15 cellular contexts compared by ENCODE assay signal in the genomic region with DNA sequence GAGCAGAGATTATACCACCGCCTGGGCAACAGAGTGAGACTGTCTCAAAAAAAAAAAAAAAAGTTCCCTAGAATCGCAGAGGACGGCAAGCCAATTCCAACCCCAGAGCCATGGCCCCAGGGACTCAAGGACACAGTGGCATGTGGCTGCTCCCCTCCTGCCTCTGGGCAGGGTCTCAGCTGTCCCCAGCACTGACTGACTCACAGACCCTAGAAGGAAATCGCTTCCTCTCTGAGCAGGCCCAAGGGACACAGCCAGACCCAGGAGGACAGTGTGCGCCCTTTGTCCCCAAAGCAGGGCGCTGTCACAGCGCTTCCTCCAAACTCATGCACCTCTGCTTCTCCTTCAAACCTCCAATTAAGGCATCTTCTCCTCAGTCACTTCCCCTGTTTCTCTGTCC. TPM values are rescaled to one million over a fixed set of nuclear protein-coding genes. Genes with fewer than 3 reads are reported as not detected.
A peak's percentile ranks its signal among the peaks of the same experiment; 100 is the strongest.
DNase-seq lines count a peak whose midpoint lies in the region; ATAC-seq and TF ChIP-seq lines count a peak whose summit lies in the region.
"Had no signal": no experiment of that assay in that cellular context is flagged by ENCODE, and none has a peak within 500 bp of the region (broad histone marks: within the 10 kb centered on the region; RNA-seq: fewer than 3 reads in every experiment).

No MANE protein-coding gene starts in this region.

- H2AK5ac ChIP-seq in neuronal stem cell (ENCODE audit: low read depth, low read length), result no peak overlapping the region

- H2BK5ac ChIP-seq in neuronal stem cell (ENCODE audit: low read length), result no peak overlapping the region

- H3K4ac ChIP-seq in neuronal stem cell (ENCODE audit: low read length), result no peak overlapping the region

- H3K9me3 ChIP-seq in left ventricle myocardium inferior (replicated peaks) (no peaks in the 10 kb centered on the region), esophagus muscularis mucosa (no peaks in the 10 kb centered on the region), neuronal stem cell (replicated peaks in 1 of 2; ENCODE audit: control insufficient read depth in 2 of 2, insufficient read depth in 1 of 2, low read depth in 1 of 2, low read length in 2 of 2) (no peaks in the 10 kb centered on the region), uterus (no peaks in the 10 kb centered on the region)
- H3K9me3 ChIP-seq: spleen had no signal

- H4K8ac ChIP-seq in neuronal stem cell (ENCODE audit: low read depth, low read length), result no peak overlapping the region

- TF ChIP-seq CTCF in left ventricle myocardium inferior (IDR thresholded peaks at IDR 0.05; ENCODE audit: borderline replicate concordance), result no peak
- no peak for TF ChIP-seq CTCF in esophagus muscularis mucosa (IDR thresholded peaks at IDR 0.05)
- TF ChIP-seq CTCF in uterus (IDR thresholded peaks at IDR 0.05), result no peak

- H3K14ac ChIP-seq in neuronal stem cell (ENCODE audit: low read length), result no peak overlapping the region

- intact Hi-C loops in left ventricle myocardium inferior (cut with micrococcal nuclease) (no loop called here), cardiac septum (cut with DNase I) (no loop called here), esophagus muscularis mucosa (cut with DNase I) (loop anchor here (2.0 kb wide), 1 partner anchor 31 kb away; the partner anchor contains the start of gene DDB2), uterus (cut with DNase I; ENCODE audit: low total_unique reads) (no loop called here)

- no peak for ATAC-seq in HG02981 (IDR thresholded peaks at IDR 0.05; ENCODE audit: unreplicated experiment)
- ATAC-seq: activated naive CD4-positive, alpha-beta T cell treated with anti-CD3 and anti-CD28 coated beads, Interleukin-2, amount 50 U/mL, for 72 hours had no signal

- peak overlapping the region; percentile 97 for H2AFZ ChIP-seq in neuronal stem cell (ENCODE audit: low read length)

- peak overlapping the region; percentile 98 for H3K27ac ChIP-seq in left ventricle myocardium inferior (replicated peaks)
- H3K27ac ChIP-seq in esophagus muscularis mucosa (replicated peaks in 1 of 4), result peak overlapping the region; percentile 91 to 97 (median 95)
- H3K27ac ChIP-seq in neuronal stem cell (replicated peaks; ENCODE audit: low read length), result no peak overlapping the region
- H3K27ac ChIP-seq in uterus, result peak overlapping the region; percentile 89 to 96
- H3K27ac ChIP-seq: spleen had no signal

- peak overlapping the region; percentile 30 for H3K9ac ChIP-seq in neuronal stem cell (ENCODE audit: low read depth, low read length, poor library complexity)

- H3K27me3 ChIP-seq in left ventricle myocardium inferior (ENCODE audit: low read depth), result peaks cover 32% of the 10 kb centered on the region
- peaks cover 0 to 5% (median 0%) of the 10 kb centered on the region in 4 donors for H3K27me3 ChIP-seq in esophagus muscularis mucosa
- peaks cover 5 to 37% (median 35%) of the 10 kb centered on the region in 3 experiments for H3K27me3 ChIP-seq in neuronal stem cell (ENCODE audit: control insufficient read depth in 3 of 3, insufficient read depth in 3 of 3, low read depth in 1 of 3, low read length in 3 of 3)
- no peaks in the 10 kb centered on the region for H3K27me3 ChIP-seq in uterus

- H3K4me3 ChIP-seq in left ventricle myocardium inferior (peak overlapping the region; percentile 76), esophagus muscularis mucosa (peak overlapping the region in 2 of 4 donors; percentile 75 to 91), neuronal stem cell (ENCODE audit: low read length in 2 of 2) (no peak overlapping the region), uterus (no peak overlapping the region)

- peaks cover 1% of the 10 kb centered on the region for H3K79me1 ChIP-seq in neuronal stem cell (ENCODE audit: low read depth, low read length)

- no peak overlapping the region for H3K18ac ChIP-seq in neuronal stem cell (ENCODE audit: low read length)

- H4K91ac ChIP-seq in neuronal stem cell (ENCODE audit: low read depth, low read length, poor library complexity), result no peak overlapping the region

- no peak overlapping the region for H2BK12ac ChIP-seq in neuronal stem cell (ENCODE audit: low read length)

- H2BK120ac ChIP-seq in neuronal stem cell (ENCODE audit: low read depth, low read length), result no peak overlapping the region

- H3K4me1 ChIP-seq in left ventricle myocardium inferior (peaks cover 96% of the 10 kb centered on the region), esophagus muscularis mucosa (peaks cover 49 to 72% (median 66%) of the 10 kb centered on the region in 4 donors), neuronal stem cell (ENCODE audit: control insufficient read depth in 2 of 2, insufficient read depth in 1 of 2, low read depth in 1 of 2, low read length in 2 of 2) (peaks cover 9 to 14% of the 10 kb centered on the region in 2 donors), uterus (peaks cover 0 to 22% of the 10 kb centered on the region in 2 donors)

- DNase-seq in left ventricle myocardium inferior, result peak; percentile 36
- no peak for DNase-seq in cardiac septum (ENCODE audit: low spot score)
- no peak for DNase-seq in esophagus muscularis mucosa (ENCODE audit: extremely low spot score)
- no peak for DNase-seq in neuronal stem cell (ENCODE audit: low spot score)
- DNase-seq in uterus, result no peak
- DNase-seq in UCSD-AML1 (lab: John Stamatoyannopoulos, UW; ENCODE audit: unreplicated experiment), result no peak
- no peak for DNase-seq in epidermal melanocyte (ENCODE audit: insufficient read length, low spot score)
- DNase-seq: ACHN; dermis blood vessel endothelial cell; NCI-H2107; NK-92 treated with Interleukin-12 subunit alpha and Interleukin-12 subunit beta, amount 100 ng/mL, for 24 hours; spleen had no signal

- H3K23ac ChIP-seq in neuronal stem cell (ENCODE audit: low read depth, low read length, poor library complexity), result no peak overlapping the region

- H3K36me3 ChIP-seq in left ventricle myocardium inferior, result peaks cover 27% of the 10 kb centered on the region
- peaks cover 0 to 36% (median 18%) of the 10 kb centered on the region in 4 donors for H3K36me3 ChIP-seq in esophagus muscularis mucosa
- no peaks in the 10 kb centered on the region for H3K36me3 ChIP-seq in neuronal stem cell (replicated peaks in 1 of 2; ENCODE audit: control insufficient read depth in 2 of 2, insufficient read depth in 2 of 2, low read length in 2 of 2)
- no peaks in the 10 kb centered on the region for H3K36me3 ChIP-seq in uterus

- no peak overlapping the region for H3K4me2 ChIP-seq in neuronal stem cell (ENCODE audit: insufficient read depth, low read length, poor library complexity, severe bottlenecking)

- H2BK15ac ChIP-seq in neuronal stem cell (ENCODE audit: low read length), result peak overlapping the region; percentile 91

- WGBS in esophagus muscularis mucosa, result 82% methylated on average over 7 of the region's 7 CpGs
- no CpG with 5 or more reads among the region's 7 CpGs for WGBS in neuronal stem cell (ENCODE audit: extremely low coverage in 2 of 2, insufficient read length in 2 of 2, insufficient replicate concordance in 1 of 2), 2 donors

- TF ChIP-seq POLR2A in esophagus muscularis mucosa (IDR thresholded peaks at IDR 0.05; ENCODE audit: low read depth) (no peak), uterus (IDR thresholded peaks at IDR 0.05) (no peak)

- no peak for TF ChIP-seq EP300 in esophagus muscularis mucosa (IDR thresholded peaks at IDR 0.05)

RNA-seq across cellular contexts. Expression of gene PACSIN3, which starts 2.3 kb away (rescaled TPM):
- total RNA-seq in left ventricle myocardium inferior (198 TPM), cardiac septum (295 TPM), esophagus muscularis mucosa (10 to 100 TPM; 43.6 to 89.9 (median 56.0) TPM), uterus (10 to 100 TPM; 28.1 to 80.3 (median 47.1) TPM)
- 5.1 TPM for polyA plus RNA-seq in neuronal stem cell (2013, experiment 1 of 2)
- 5.5 TPM for polyA plus RNA-seq in neuronal stem cell (2013, experiment 2 of 2)
- polyA plus RNA-seq: neural cell had no signal

RNA-seq across cellular contexts. Expression of gene ARFGAP2, which starts 7.3 kb away (rescaled TPM):
- total RNA-seq in left ventricle myocardium inferior (47.8 TPM), cardiac septum (72.3 TPM), esophagus muscularis mucosa (100 to 1,000 TPM in 3 of 4 donors, 10 to 100 TPM in 1; 92.5 to 141 (median 120) TPM), uterus (100 to 1,000 TPM in 3 of 4 donors, 10 to 100 TPM in 1; 57.4 to 243 (median 151) TPM)
- polyA plus RNA-seq in neuronal stem cell (2013, experiment 1 of 2), result 43.5 TPM
- polyA plus RNA-seq in neuronal stem cell (2013, experiment 2 of 2), result 44.2 TPM

RNA-seq across cellular contexts. Expression of gene DDB2, which starts 30.8 kb away (rescaled TPM):
- total RNA-seq in left ventricle myocardium inferior, result 8.7 TPM
- 13.9 TPM for total RNA-seq in cardiac septum
- total RNA-seq in esophagus muscularis mucosa, result 10 to 100 TPM; 22.6 to 37.8 (median 25.4) TPM
- 96.5 TPM for polyA plus RNA-seq in neuronal stem cell (2013, experiment 1 of 2)
- polyA plus RNA-seq in neuronal stem cell (2013, experiment 2 of 2), result 91.1 TPM
- total RNA-seq in uterus, result 10 to 100 TPM; 13.8 to 65.9 (median 23.8) TPM
